Comparison of ENCODE assay signal across 26 cellular contexts in genomic region chr20:32519367-32519730, GRCh38.
"Had no signal": no experiment of that assay in that cellular context is flagged by ENCODE, and none has a peak within 500 bp of the region (broad histone marks: within the 10 kb centered on the region; RNA-seq: fewer than 3 reads in every experiment).

No MANE protein-coding gene starts in this region.

- H3K27me3 ChIP-seq: adrenal gland, heart right ventricle, neutrophil, ovary, stomach had no signal

- H3K27ac ChIP-seq: epithelial cell of prostate, esophagus squamous epithelium, neutrophil, ovary, prostate gland, stomach, tibial artery had no signal

- H3K9me3 ChIP-seq: adrenal gland, esophagus squamous epithelium, heart right ventricle, neutrophil, ovary, prostate gland, stomach, tibial artery had no signal

- DNase-seq: activated B cell treated with CpG ODN at 0.5 μM for 24 hours; activated CD4-positive, alpha-beta T cell treated with anti-CD3 and anti-CD28 coated beads, Interleukin-2, amount 50 U/mL, for 1 hour; activated CD8-positive, alpha-beta memory T cell treated with anti-CD3 and anti-CD28 coated beads, Interleukin-2, amount 10 ng/mL, durations not matched to agents 7 days and 5 days; activated CD8-positive, alpha-beta T cell treated with anti-CD3 and anti-CD28 coated beads, Interleukin-2, amount 10 ng/mL, durations not matched to agents 7 days and 5 days; activated effector memory CD4-positive, alpha-beta T cell treated with Interleukin-2 at 50 U/mL for 16 hours; activated naive CD4-positive, alpha-beta T cell treated with anti-CD3 and anti-CD28 coated beads for 36 hours; activated naive CD8-positive, alpha-beta T cell treated with anti-CD3 and anti-CD28 coated beads for 36 hours; adrenal gland; effector CD8-positive, alpha-beta T cell; esophagus squamous epithelium; foreskin melanocyte; heart right ventricle; mesendoderm; ovary; retina; stimulated activated CD4-positive, alpha-beta T cell treated with anti-CD3 and anti-CD28 coated beads, Interleukin-4, amount 100 ng/mL, for 24 hours; stomach; T-helper 2 cell; tibial artery had no signal

- H3K4me3 ChIP-seq: adrenal gland, esophagus squamous epithelium, heart right ventricle, lung, ovary, prostate gland, skin epidermis, stomach, tibial artery had no signal

- H3K36me3 ChIP-seq: adrenal gland, esophagus squamous epithelium, neutrophil, ovary, prostate gland, tibial artery had no signal

- ATAC-seq: activated CD8-positive, alpha-beta memory T cell treated with anti-CD3 and anti-CD28 coated beads, Interleukin-2, amount 10 ng/mL, durations not matched to agents 7 days and 5 days; activated CD8-positive, alpha-beta T cell treated with anti-CD3 and anti-CD28 coated beads, Interleukin-2, amount 10 ng/mL, durations not matched to agents 7 days and 5 days; sciatic nerve; stimulated activated effector memory CD8-positive, alpha-beta T cell treated with anti-CD3 and anti-CD28 coated beads, Interleukin-12 subunit alpha, Interleukin-12 subunit beta, amount 100 ng/mL, for 72 hours had no signal
